ENCODE assay signal across 9 cellular contexts in genomic region chr17:77426676-77427386, GRCh38.
DNase-seq lines count a peak whose midpoint lies in the region; ATAC-seq and TF ChIP-seq lines count a peak whose summit lies in the region.
"Had no signal": no experiment of that assay in that cellular context is flagged by ENCODE, and none has a peak within 500 bp of the region (broad histone marks: within the 10 kb centered on the region; RNA-seq: fewer than 3 reads in every experiment).

No MANE protein-coding gene starts in this region.

- no peaks in the 10 kb centered on the region for H3K27me3 Mint-ChIP-seq in Calu3 (ENCODE audit: unreplicated experiment)

- peaks cover 55 to 100% (median 96%) of the 10 kb centered on the region in 9 donors for H3K4me1 ChIP-seq in heart right ventricle

- no TSS peak for BruUV-seq in Calu3 (replicated peaks; lab: Mats Ljungman, UMichigan)

- peak overlapping the region; percentile 49 for H3K4me3 Mint-ChIP-seq in Calu3 (ENCODE audit: low read depth, unreplicated experiment)

- H3K4me3 ChIP-seq in heart right ventricle (no peak overlapping the region), skin epidermis (no peak overlapping the region)

- peak overlapping the region; percentile 2; the same call in 1 of the 2 replicates for H3K27ac ChIP-seq in VCaP
- H3K27ac ChIP-seq in heart right ventricle = peak overlapping the region in 9 of 10 donors; percentile 68 to 90 (median 84)
- peak overlapping the region in 16 of 21 experiments; percentile 6 to 85 (median 68) for H3K27ac ChIP-seq in skin epidermis

- 83 to 84% methylated on average over 11 of the region's 11 CpGs for WGBS in heart right ventricle, 2 donors

- no peaks in the 10 kb centered on the region for H3K9me3 Mint-ChIP-seq in Calu3 (ENCODE audit: low read depth, unreplicated experiment)

- H3K27ac Mint-ChIP-seq in Calu3 (ENCODE audit: unreplicated experiment) = peak overlapping the region; percentile 64

- CTCF ChIA-PET in Calu3 (lab: Charles Lee) = interaction anchor here (2.7 kb wide), 1 partner anchor 27 kb away, joined by 8 read pairs; no protein-coding TSS in a partner anchor

- intact Hi-C loops in Calu3 (cut with micrococcal nuclease; ENCODE audit: unreplicated experiment) (no loop called here), heart right ventricle (cut with DNase I) (loop anchor here in 6 of 10 donors (5.0 to 10.0 kb wide), 5 partner anchors 52 to 102 kb away; no protein-coding TSS in a partner anchor)

- peaks cover 42% of the 10 kb centered on the region for H3K36me3 Mint-ChIP-seq in Calu3 (ENCODE audit: insufficient read depth, unreplicated experiment)

- TF ChIP-seq CTCF in Calu3 (IDR thresholded peaks at IDR 0.05; ENCODE audit: unreplicated experiment) (no peak), VCaP (conservative IDR thresholded peaks at IDR 0.05) (no peak), heart right ventricle (IDR thresholded peaks at IDR 0.05) (no peak), omental fat pad (IDR thresholded peaks at IDR 0.05) (no peak)

- no peaks in the 10 kb centered on the region for H3K9me3 ChIP-seq in heart right ventricle

- H3K4me1 Mint-ChIP-seq in Calu3 (ENCODE audit: low read depth, unreplicated experiment) = peaks cover 36% of the 10 kb centered on the region

- no peaks in the 10 kb centered on the region for H3K27me3 ChIP-seq in heart right ventricle

- no peak for ATAC-seq in heart right ventricle
- no peak for ATAC-seq in GM21528 (IDR thresholded peaks at IDR 0.05; ENCODE audit: low FRiP score, unreplicated experiment)
- no peak for ATAC-seq in HG03280 (IDR thresholded peaks at IDR 0.05; ENCODE audit: unreplicated experiment)
- ATAC-seq in omental fat pad (ENCODE audit: low FRiP score) = no peak

- H3K36me3 ChIP-seq in heart right ventricle = no peaks in the 10 kb centered on the region

- DNase-seq in Calu3 (no peak), heart right ventricle (no peak), NK-92 (lab: John Stamatoyannopoulos, UW; ENCODE audit: unreplicated experiment) (no peak), omental fat pad (ENCODE audit: low spot score) (no peak)
- DNase-seq: MM.1S had no signal

Comparison
In these comparisons a context has a peak if more than half of its experiments do, and no peak if none do; other contexts are left out.
1. H3K27ac ChIP-seq: peak in every context shown above with its lines; median percentile 84 in heart right ventricle; 68 in skin epidermis; 2 in VCaP.